7 cellular contexts compared by ENCODE assay signal in the genomic region with DNA sequence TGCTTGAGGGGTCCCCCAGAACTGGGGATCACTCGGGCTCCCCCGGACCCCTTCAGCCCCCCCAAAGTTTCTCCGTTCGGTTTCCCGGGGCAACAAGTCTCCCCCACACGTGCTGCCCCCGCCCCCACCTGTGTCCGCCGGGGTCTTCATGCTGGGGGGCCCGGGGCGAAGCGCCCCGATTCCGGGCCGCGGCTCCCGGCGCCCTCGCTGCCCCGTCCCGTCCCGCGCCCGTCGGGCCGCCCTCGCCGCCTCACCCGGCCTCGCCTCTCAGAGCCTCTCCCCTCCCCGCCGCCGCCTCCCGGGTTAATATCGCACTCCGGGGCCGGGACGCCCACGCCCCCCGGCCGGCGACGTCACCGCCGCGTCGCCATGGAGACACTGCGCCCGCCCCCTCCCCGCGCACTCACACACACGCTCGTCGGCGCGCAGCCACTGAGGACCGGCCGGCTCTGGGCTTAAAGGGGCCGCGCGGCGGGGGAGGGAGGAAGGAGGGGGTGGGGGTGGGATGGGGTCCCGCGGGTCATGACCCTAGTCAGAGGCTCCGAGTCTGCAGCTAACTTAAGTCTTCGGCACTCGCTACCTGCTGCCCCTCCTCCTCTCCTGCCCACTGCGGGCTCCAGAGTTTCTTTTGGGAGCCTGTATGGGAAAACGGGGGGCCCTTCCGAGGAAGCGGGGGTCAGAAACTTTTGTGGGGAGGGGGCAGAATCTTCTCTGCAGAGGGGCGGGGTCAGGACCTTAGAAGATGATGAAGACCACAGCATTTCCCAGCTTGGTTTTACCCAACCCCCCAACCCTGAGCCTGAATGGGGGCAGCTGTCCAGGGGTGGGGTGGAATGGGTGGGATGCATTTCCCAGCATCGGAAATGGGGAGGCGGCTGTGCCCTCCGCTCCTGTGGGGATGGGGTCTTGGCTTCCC. TPM values are rescaled to one million over a fixed set of nuclear protein-coding genes. Genes with fewer than 3 reads are reported as not detected.
DNase-seq lines count a peak whose midpoint lies in the region; ATAC-seq, FAIRE-seq and TF ChIP-seq lines count a peak whose summit lies in the region.

ERF (minus strand) TSS at position 279 of the 916 bp plus-strand sequence; CDS start at position 150, 129 bp downstream.

- H3K4me3 ChIP-seq in bronchial epithelial cell (ENCODE audit: low read depth, low read length) (peak within 1 kb of the TSS; percentile 76), spleen (peak within 1 kb of the TSS; percentile 77 to 97 (median 86))

- CTCF ChIA-PET in activated B cell treated with CpG ODN at 0.5 μM for 24 hours (lab: Charles Lee): no interaction called here

- H3K27ac Mint-ChIP-seq in activated B cell treated with CpG ODN at 0.5 μM for 24 hours: peak within 1 kb of the TSS; percentile 73

- TF ChIP-seq CTCF in activated B cell treated with CpG ODN at 0.5 μM for 24 hours (IDR thresholded peaks at IDR 0.05) (no peak), bronchial epithelial cell (IDR thresholded peaks at IDR 0.05; ENCODE audit: insufficient read depth, low read length, severe bottlenecking) (no peak), spleen (IDR thresholded peaks at IDR 0.05 in 8 of 11, conservative IDR thresholded peaks at IDR 0.05 in 3 of 11) (peak in 3 of 11 experiments; percentile 14 to 33 (median 23))

- H3K36me3 Mint-ChIP-seq in activated B cell treated with CpG ODN at 0.5 μM for 24 hours (ENCODE audit: low read depth): no peaks in the 10 kb centered on the region

- H3K27me3 ChIP-seq in bronchial epithelial cell (ENCODE audit: control insufficient read depth, insufficient read depth, low read length) (no peaks in the 10 kb centered on the region), spleen (replicated peaks in 1 of 7) (peaks cover 0 to 11% (median 0%) of the 10 kb centered on the region in 7 donors)

- H3K4me1 ChIP-seq in spleen: peaks cover 26 to 54% (median 50%) of the 10 kb centered on the region in 6 donors

- no peaks in the 10 kb centered on the region for H3K9me3 ChIP-seq in spleen

- FAIRE-seq in bronchial epithelial cell (lab: Jason Lieb, UNC): no peak

- H3K27ac ChIP-seq in spleen: peak within 1 kb of the TSS; percentile 97 to 99 (median 98)

- WGBS in spleen, 5 donors: 0 to 2% (median 1%) methylated on average over 33 to 75 of the region's 75 CpGs

- H3K36me3 ChIP-seq in bronchial epithelial cell (ENCODE audit: control insufficient read depth, insufficient read depth, low read length) (peaks cover 4% of the 10 kb centered on the region), spleen (peaks cover 0 to 6% (median 0%) of the 10 kb centered on the region in 6 donors)

- no peaks in the 10 kb centered on the region for H3K9me3 Mint-ChIP-seq in activated B cell treated with CpG ODN at 0.5 μM for 24 hours

- H3K4me3 Mint-ChIP-seq in activated B cell treated with CpG ODN at 0.5 μM for 24 hours: peak within 1 kb of the TSS; percentile 84

- H3K27me3 Mint-ChIP-seq in activated B cell treated with CpG ODN at 0.5 μM for 24 hours: peaks cover 5% of the 10 kb centered on the region

- peak; percentile 77 for DNase-seq in NCI-H2171 treated with DMSO at 0.1 percent for 48 hours (lab: John Stamatoyannopoulos, UW)
- DNase-seq in activated B cell treated with CpG ODN at 0.5 μM for 24 hours: peak; percentile 97
- DNase-seq in bronchial epithelial cell (ENCODE audit: low read depth): peak; percentile 65
- DNase-seq in inferior parietal cortex (ENCODE audit: extremely low spot score): peak; percentile 89
- peak; percentile 98 for DNase-seq in spleen

- intact Hi-C loops in activated B cell treated with CpG ODN at 0.5 μM for 24 hours (cut with micrococcal nuclease): loop anchor here (1.0 kb wide), 5 partner anchors 13 to 123 kb away; partner anchors contain the start of genes DEDD2, PAFAH1B3, POU2F2 and PRR19
- intact Hi-C loops in spleen (cut with DNase I; ENCODE audit: low total_unique reads): no loop called here

- ATAC-seq in GM18502 (IDR thresholded peaks at IDR 0.05; ENCODE audit: poor library complexity, unreplicated experiment): peak; percentile 68
- ATAC-seq in HG03039 (IDR thresholded peaks at IDR 0.05; ENCODE audit: unreplicated experiment): peak; percentile 61
- peak; percentile 76 for ATAC-seq in activated B cell treated with CpG ODN at 0.5 μM for 24 hours (ENCODE audit: low read depth)

- POLR2A ChIA-PET in activated B cell treated with CpG ODN at 0.5 μM for 24 hours (lab: Charles Lee): interaction anchor here (0.7 to 1.9 kb wide), 6 partner anchors 8 to 28 kb away, joined by 3 to 8 read pairs (median 6); no protein-coding TSS in a partner anchor

- H3K4me1 Mint-ChIP-seq in activated B cell treated with CpG ODN at 0.5 μM for 24 hours: peaks cover 28% of the 10 kb centered on the region

- TF ChIP-seq POLR2A in spleen (IDR thresholded peaks at IDR 0.05): peak in 2 of 3 donors; percentile 92 to 97

RNA-seq across cellular contexts. Expression of gene ERF, which starts in this region (rescaled TPM):
- total RNA-seq in activated B cell treated with CpG ODN at 0.5 μM for 24 hours (47.9 and 48.1 TPM in 2 replicates), bronchial epithelial cell (10.8 and 11.6 TPM in 2 replicates), spleen (10 to 100 TPM; 36.8 to 73.1 (median 56.4) TPM)
- polyA plus RNA-seq in spleen: 10 to 100 TPM; 13.5 to 49.7 (median 17.7) TPM

Comparison
In these comparisons a context has a peak if more than half of its experiments do, and no peak if none do; other contexts are left out.
1. Peak in every context shown above with its lines: DNase-seq, ATAC-seq, H3K4me3 ChIP-seq and H3K27ac ChIP-seq.